Comparison of ENCODE assay signal across 1 cellular context in the genomic region with DNA sequence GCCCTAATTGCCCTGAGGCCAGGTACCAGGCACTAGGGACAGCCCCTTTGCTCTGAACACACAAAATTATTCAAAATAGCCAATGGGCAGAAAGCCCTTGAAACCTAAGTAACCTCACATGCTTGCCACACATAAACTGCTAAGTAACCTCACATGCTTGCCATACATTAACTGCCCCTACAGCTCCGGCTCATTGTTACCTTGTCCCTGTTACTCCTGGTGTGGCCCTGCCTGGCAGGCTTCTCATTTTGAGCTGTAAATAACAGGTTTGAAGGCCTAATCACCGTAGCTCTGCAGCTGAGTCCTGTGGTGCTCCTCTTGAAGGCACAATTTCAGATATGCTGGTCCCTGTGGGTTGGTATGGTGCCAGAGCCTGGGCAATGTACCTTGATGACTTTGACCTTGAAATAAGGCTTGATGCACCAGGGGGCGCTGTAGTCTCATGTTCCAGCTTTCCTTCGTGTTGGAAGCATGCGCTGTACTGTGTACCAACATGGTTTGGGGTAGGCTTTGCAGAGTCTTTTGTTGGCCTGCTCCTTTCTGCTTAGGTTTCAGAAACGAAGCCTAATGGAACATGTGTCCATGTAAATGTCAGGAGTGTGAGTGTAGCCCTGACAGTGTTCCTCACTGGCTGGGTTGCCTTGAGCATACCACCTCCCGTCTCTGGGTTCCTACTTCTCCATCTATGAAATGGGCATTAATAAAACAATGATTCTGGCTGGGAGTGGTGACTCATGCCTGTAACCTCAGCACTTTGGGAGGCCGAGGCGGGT.
TF ChIP-seq lines count a peak whose summit lies in the region.

No MANE protein-coding gene starts in this region.

TF ChIP-seq in K562, 482 proteins besides CTCF, POLR2A, EP300 and RAD21 (continued from another document and continues in another):
- TF ChIP-seq ARID2 (IDR thresholded peaks at IDR 0.05) = peak; percentile 99
- TF ChIP-seq MTA3 (IDR thresholded peaks at IDR 0.05; ENCODE audit: borderline replicate concordance) = peak; percentile 42; the same call in 1 of the 2 replicates
- TF ChIP-seq TEAD1 (CRISPR knock-in tag; IDR thresholded peaks at IDR 0.05) = peak in 1 of 2 experiments; percentile 78; a peak in 1 of 4 replicates
- TF ChIP-seq, protein P1, sequence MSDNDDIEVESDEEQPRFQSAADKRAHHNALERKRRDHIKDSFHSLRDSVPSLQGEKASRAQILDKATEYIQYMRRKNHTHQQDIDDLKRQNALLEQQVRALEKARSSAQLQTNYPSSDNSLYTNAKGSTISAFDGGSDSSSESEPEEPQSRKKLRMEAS (CRISPR knock-in tag; IDR thresholded peaks at IDR 0.05) = peak; percentile 84
- TF ChIP-seq ZNF263 (CRISPR knock-in tag; IDR thresholded peaks at IDR 0.05; ENCODE audit: borderline replicate concordance) = peak; percentile 69
- TF ChIP-seq TRIM24 (IDR thresholded peaks at IDR 0.05) = peak; percentile 8 to 51; a peak in 2 of 4 replicates
- TF ChIP-seq, protein P2, sequence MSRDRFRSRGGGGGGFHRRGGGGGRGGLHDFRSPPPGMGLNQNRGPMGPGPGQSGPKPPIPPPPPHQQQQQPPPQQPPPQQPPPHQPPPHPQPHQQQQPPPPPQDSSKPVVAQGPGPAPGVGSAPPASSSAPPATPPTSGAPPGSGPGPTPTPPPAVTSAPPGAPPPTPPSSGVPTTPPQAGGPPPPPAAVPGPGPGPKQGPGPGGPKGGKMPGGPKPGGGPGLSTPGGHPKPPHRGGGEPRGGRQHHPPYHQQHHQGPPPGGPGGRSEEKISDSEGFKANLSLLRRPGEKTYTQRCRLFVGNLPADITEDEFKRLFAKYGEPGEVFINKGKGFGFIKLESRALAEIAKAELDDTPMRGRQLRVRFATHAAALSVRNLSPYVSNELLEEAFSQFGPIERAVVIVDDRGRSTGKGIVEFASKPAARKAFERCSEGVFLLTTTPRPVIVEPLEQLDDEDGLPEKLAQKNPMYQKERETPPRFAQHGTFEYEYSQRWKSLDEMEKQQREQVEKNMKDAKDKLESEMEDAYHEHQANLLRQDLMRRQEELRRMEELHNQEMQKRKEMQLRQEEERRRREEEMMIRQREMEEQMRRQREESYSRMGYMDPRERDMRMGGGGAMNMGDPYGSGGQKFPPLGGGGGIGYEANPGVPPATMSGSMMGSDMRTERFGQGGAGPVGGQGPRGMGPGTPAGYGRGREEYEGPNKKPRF (IDR thresholded peaks at IDR 0.05; ENCODE audit: low read depth, low read length) = no peak
- TF ChIP-seq, protein P3, sequence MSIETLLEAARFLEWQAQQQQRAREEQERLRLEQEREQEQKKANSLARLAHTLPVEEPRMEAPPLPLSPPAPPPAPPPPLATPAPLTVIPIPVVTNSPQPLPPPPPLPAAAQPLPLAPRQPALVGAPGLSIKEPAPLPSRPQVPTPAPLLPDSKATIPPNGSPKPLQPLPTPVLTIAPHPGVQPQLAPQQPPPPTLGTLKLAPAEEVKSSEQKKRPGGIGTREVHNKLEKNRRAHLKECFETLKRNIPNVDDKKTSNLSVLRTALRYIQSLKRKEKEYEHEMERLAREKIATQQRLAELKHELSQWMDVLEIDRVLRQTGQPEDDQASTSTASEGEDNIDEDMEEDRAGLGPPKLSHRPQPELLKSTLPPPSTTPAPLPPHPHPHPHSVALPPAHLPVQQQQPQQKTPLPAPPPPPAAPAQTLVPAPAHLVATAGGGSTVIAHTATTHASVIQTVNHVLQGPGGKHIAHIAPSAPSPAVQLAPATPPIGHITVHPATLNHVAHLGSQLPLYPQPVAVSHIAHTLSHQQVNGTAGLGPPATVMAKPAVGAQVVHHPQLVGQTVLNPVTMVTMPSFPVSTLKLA (conservative IDR thresholded peaks at IDR 0.05) = peak; percentile 57 to 77; a peak in 3 of 4 replicates
- 0 out of 2 replicates have a peak, but pooled peaks have one; percentile 0 for TF ChIP-seq CBX5 (IDR thresholded peaks at IDR 0.05; ENCODE audit: borderline replicate concordance, low read depth)
- peak; percentile 88 for TF ChIP-seq NFIC (IDR thresholded peaks at IDR 0.05)
- TF ChIP-seq ASH1L (IDR thresholded peaks at IDR 0.05; ENCODE audit: borderline replicate concordance, low read depth, partially characterized antibody) = peak; percentile 16
- 0 out of 2 replicates have a peak, but pooled peaks have one; percentile 35 for TF ChIP-seq ZKSCAN1 (IDR thresholded peaks at IDR 0.05; ENCODE audit: low read depth, low read length)
- 0 out of 2 replicates have a peak, but pooled peaks have one; percentile 42 for TF ChIP-seq ZSCAN29 (IDR thresholded peaks at IDR 0.05)
- peak; percentile 10 for TF ChIP-seq ZFP36 (IDR thresholded peaks at IDR 0.05; ENCODE audit: low read depth, low read length, partially characterized antibody)
- peak; percentile 37; the same call in 1 of the 2 replicates for TF ChIP-seq SMARCA5 (IDR thresholded peaks at IDR 0.05)
- peak; percentile 66 for TF ChIP-seq SP1 (CRISPR knock-in tag; IDR thresholded peaks at IDR 0.05)
- peak in 1 of 2 experiments; percentile 72; a peak in 1 of 4 replicates for TF ChIP-seq KDM1A (IDR thresholded peaks at IDR 0.05)
- TF ChIP-seq, protein P4, sequence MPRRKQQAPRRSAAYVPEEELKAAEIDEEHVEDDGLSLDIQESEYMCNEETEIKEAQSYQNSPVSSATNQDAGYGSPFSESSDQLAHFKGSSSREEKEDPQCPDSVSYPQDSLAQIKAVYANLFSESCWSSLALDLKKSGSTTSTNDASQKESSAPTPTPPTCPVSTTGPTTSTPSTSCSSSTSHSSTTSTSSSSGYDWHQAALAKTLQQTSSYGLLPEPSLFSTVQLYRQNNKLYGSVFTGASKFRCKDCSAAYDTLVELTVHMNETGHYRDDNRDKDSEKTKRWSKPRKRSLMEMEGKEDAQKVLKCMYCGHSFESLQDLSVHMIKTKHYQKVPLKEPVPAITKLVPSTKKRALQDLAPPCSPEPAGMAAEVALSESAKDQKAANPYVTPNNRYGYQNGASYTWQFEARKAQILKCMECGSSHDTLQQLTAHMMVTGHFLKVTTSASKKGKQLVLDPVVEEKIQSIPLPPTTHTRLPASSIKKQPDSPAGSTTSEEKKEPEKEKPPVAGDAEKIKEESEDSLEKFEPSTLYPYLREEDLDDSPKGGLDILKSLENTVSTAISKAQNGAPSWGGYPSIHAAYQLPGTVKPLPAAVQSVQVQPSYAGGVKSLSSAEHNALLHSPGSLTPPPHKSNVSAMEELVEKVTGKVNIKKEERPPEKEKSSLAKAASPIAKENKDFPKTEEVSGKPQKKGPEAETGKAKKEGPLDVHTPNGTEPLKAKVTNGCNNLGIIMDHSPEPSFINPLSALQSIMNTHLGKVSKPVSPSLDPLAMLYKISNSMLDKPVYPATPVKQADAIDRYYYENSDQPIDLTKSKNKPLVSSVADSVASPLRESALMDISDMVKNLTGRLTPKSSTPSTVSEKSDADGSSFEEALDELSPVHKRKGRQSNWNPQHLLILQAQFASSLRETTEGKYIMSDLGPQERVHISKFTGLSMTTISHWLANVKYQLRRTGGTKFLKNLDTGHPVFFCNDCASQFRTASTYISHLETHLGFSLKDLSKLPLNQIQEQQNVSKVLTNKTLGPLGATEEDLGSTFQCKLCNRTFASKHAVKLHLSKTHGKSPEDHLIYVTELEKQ (CRISPR knock-in tag; IDR thresholded peaks at IDR 0.05) = no peak
- TF ChIP-seq, protein P5, sequence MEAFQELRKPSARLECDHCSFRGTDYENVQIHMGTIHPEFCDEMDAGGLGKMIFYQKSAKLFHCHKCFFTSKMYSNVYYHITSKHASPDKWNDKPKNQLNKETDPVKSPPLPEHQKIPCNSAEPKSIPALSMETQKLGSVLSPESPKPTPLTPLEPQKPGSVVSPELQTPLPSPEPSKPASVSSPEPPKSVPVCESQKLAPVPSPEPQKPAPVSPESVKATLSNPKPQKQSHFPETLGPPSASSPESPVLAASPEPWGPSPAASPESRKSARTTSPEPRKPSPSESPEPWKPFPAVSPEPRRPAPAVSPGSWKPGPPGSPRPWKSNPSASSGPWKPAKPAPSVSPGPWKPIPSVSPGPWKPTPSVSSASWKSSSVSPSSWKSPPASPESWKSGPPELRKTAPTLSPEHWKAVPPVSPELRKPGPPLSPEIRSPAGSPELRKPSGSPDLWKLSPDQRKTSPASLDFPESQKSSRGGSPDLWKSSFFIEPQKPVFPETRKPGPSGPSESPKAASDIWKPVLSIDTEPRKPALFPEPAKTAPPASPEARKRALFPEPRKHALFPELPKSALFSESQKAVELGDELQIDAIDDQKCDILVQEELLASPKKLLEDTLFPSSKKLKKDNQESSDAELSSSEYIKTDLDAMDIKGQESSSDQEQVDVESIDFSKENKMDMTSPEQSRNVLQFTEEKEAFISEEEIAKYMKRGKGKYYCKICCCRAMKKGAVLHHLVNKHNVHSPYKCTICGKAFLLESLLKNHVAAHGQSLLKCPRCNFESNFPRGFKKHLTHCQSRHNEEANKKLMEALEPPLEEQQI (IDR thresholded peaks at IDR 0.05) = peak; percentile 69; the same call in 1 of the 2 replicates
- peak; percentile 68 to 71; a peak in 3 of 4 replicates for TF ChIP-seq FOXK2 (conservative IDR thresholded peaks at IDR 0.05 in 1 of 2, IDR thresholded peaks at IDR 0.05 in 1 of 2; ENCODE audit: low read depth in 2 of 2)
- TF ChIP-seq ATF1 (CRISPR knock-in tag; IDR thresholded peaks at IDR 0.05) = no peak
- TF ChIP-seq ATF1 (tag; IDR thresholded peaks at IDR 0.05) = peak; percentile 47
- TF ChIP-seq, protein P6, sequence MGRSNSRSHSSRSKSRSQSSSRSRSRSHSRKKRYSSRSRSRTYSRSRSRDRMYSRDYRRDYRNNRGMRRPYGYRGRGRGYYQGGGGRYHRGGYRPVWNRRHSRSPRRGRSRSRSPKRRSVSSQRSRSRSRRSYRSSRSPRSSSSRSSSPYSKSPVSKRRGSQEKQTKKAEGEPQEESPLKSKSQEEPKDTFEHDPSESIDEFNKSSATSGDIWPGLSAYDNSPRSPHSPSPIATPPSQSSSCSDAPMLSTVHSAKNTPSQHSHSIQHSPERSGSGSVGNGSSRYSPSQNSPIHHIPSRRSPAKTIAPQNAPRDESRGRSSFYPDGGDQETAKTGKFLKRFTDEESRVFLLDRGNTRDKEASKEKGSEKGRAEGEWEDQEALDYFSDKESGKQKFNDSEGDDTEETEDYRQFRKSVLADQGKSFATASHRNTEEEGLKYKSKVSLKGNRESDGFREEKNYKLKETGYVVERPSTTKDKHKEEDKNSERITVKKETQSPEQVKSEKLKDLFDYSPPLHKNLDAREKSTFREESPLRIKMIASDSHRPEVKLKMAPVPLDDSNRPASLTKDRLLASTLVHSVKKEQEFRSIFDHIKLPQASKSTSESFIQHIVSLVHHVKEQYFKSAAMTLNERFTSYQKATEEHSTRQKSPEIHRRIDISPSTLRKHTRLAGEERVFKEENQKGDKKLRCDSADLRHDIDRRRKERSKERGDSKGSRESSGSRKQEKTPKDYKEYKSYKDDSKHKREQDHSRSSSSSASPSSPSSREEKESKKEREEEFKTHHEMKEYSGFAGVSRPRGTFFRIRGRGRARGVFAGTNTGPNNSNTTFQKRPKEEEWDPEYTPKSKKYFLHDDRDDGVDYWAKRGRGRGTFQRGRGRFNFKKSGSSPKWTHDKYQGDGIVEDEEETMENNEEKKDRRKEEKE (IDR thresholded peaks at IDR 0.05; ENCODE audit: borderline replicate concordance in 1 of 2, control insufficient read depth in 1 of 2, low read depth in 2 of 2, low read length in 1 of 2) = no peak
- TF ChIP-seq JUNB (CRISPR knock-in tag; conservative IDR thresholded peaks at IDR 0.05) = 0 out of 2 replicates have a peak, but pooled peaks have one; percentile 19
- TF ChIP-seq NBN (IDR thresholded peaks at IDR 0.05; ENCODE audit: low read depth) = peak; percentile 61; the same call in 1 of the 2 replicates
- peak; percentile 93 for TF ChIP-seq CC2D1A (IDR thresholded peaks at IDR 0.05)
- peak; percentile 90 for TF ChIP-seq L3MBTL2 (IDR thresholded peaks at IDR 0.05)
- no peak for TF ChIP-seq CHD4 (IDR thresholded peaks at IDR 0.05; ENCODE audit: insufficient read depth, insufficient replicate concordance, low read depth, low read length, poor library complexity, severe bottlenecking)
- TF ChIP-seq, protein P7, sequence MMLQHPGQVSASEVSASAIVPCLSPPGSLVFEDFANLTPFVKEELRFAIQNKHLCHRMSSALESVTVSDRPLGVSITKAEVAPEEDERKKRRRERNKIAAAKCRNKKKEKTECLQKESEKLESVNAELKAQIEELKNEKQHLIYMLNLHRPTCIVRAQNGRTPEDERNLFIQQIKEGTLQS (IDR thresholded peaks at IDR 0.05) = peak; percentile 69
- TF ChIP-seq, protein P7 (CRISPR knock-in tag; conservative IDR thresholded peaks at IDR 0.05) = no peak
- peak; percentile 59; the same call in 1 of the 2 replicates for TF ChIP-seq MYNN (IDR thresholded peaks at IDR 0.05)
- no peak for TF ChIP-seq MYNN (CRISPR knock-in tag; IDR thresholded peaks at IDR 0.05)
- TF ChIP-seq CTBP1 (IDR thresholded peaks at IDR 0.05; ENCODE audit: borderline replicate concordance) = peak; percentile 67; the same call in 1 of the 2 replicates
- TF ChIP-seq COPS2 (conservative IDR thresholded peaks at IDR 0.05) = no peak
- TF ChIP-seq ZNF24 (IDR thresholded peaks at IDR 0.05) = 0 out of 2 replicates have a peak, but pooled peaks have one; percentile 33
- 0 out of 2 replicates have a peak, but pooled peaks have one; percentile 14 for TF ChIP-seq ZNF253 (CRISPR knock-in tag; conservative IDR thresholded peaks at IDR 0.05)
- TF ChIP-seq, protein P8, sequence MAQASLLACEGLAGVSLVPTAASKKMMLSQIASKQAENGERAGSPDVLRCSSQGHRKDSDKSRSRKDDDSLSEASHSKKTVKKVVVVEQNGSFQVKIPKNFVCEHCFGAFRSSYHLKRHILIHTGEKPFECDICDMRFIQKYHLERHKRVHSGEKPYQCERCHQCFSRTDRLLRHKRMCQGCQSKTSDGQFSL (CRISPR knock-in tag; IDR thresholded peaks at IDR 0.05) = peak; percentile 52; the same call in 1 of the 2 replicates
- TF ChIP-seq, protein P8 (tag; IDR thresholded peaks at IDR 0.05) = no peak
- no peak for TF ChIP-seq KLF13 (tag; IDR thresholded peaks at IDR 0.05; ENCODE audit: borderline replicate concordance, low read depth)
- TF ChIP-seq, protein P9, sequence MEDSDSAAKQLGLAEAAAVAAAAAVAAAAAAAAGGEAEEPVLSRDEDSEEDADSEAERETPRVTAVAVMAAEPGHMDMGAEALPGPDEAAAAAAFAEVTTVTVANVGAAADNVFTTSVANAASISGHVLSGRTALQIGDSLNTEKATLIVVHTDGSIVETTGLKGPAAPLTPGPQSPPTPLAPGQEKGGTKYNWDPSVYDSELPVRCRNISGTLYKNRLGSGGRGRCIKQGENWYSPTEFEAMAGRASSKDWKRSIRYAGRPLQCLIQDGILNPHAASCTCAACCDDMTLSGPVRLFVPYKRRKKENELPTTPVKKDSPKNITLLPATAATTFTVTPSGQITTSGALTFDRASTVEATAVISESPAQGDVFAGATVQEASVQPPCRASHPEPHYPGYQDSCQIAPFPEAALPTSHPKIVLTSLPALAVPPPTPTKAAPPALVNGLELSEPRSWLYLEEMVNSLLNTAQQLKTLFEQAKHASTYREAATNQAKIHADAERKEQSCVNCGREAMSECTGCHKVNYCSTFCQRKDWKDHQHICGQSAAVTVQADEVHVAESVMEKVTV (CRISPR knock-in tag; IDR thresholded peaks at IDR 0.05) = peak; percentile 95
- TF ChIP-seq RB1 (IDR thresholded peaks at IDR 0.05; ENCODE audit: low read depth) = peak; percentile 54; the same call in 1 of the 2 replicates
- peak; percentile 40; the same call in 1 of the 2 replicates for TF ChIP-seq BHLHE40 (IDR thresholded peaks at IDR 0.05; ENCODE audit: low read length)
